Comparison of ENCODE assay signal across 1 cellular context in genomic region chr5:142661957-142662356, GRCh38.
TF ChIP-seq lines count a peak whose summit lies in the region.

No MANE protein-coding gene starts in this region.

TF ChIP-seq in K562, 482 proteins besides CTCF, POLR2A, EP300 and RAD21 (continued from another document):
- TF ChIP-seq CLOCK (CRISPR knock-in tag; IDR thresholded peaks at IDR 0.05; ENCODE audit: borderline replicate concordance) (no peak), ZNF316 (IDR thresholded peaks at IDR 0.05) (peak; percentile 23; the same call in 1 of the 2 replicates), ZC3H8 (IDR thresholded peaks at IDR 0.05) (no peak), NFXL1 (CRISPR knock-in tag; IDR thresholded peaks at IDR 0.05) (no peak), ZFP91 (CRISPR knock-in tag; IDR thresholded peaks at IDR 0.05) (no peak), ZNF282 (CRISPR knock-in tag; IDR thresholded peaks at IDR 0.05) (no peak), CCNT2 (IDR thresholded peaks at IDR 0.05; ENCODE audit: borderline replicate concordance, extremely low read depth, insufficient read length, low read depth, low read length) (no peak), NFE2 (IDR thresholded peaks at IDR 0.05; ENCODE audit: low read depth) (peak; percentile 69; the same call in 1 of the 2 replicates), FOSL1 (tag; conservative IDR thresholded peaks at IDR 0.05) (peak; percentile 75), BDP1 (IDR thresholded peaks at IDR 0.05; ENCODE audit: insufficient read depth, insufficient read length) (no peak), ELF2 (CRISPR knock-in tag; IDR thresholded peaks at IDR 0.05) (no peak), C11orf30 (IDR thresholded peaks at IDR 0.05; ENCODE audit: low read depth) (peak; percentile 24; the same call in 1 of the 2 replicates), ZNF444 (CRISPR knock-in tag; IDR thresholded peaks at IDR 0.05) (no peak), ZNF354B (CRISPR knock-in tag; IDR thresholded peaks at IDR 0.05) (no peak), DLX4 (CRISPR knock-in tag; IDR thresholded peaks at IDR 0.05) (no peak)
